ENCODE assay signal across 8 cellular contexts in the genomic region with DNA sequence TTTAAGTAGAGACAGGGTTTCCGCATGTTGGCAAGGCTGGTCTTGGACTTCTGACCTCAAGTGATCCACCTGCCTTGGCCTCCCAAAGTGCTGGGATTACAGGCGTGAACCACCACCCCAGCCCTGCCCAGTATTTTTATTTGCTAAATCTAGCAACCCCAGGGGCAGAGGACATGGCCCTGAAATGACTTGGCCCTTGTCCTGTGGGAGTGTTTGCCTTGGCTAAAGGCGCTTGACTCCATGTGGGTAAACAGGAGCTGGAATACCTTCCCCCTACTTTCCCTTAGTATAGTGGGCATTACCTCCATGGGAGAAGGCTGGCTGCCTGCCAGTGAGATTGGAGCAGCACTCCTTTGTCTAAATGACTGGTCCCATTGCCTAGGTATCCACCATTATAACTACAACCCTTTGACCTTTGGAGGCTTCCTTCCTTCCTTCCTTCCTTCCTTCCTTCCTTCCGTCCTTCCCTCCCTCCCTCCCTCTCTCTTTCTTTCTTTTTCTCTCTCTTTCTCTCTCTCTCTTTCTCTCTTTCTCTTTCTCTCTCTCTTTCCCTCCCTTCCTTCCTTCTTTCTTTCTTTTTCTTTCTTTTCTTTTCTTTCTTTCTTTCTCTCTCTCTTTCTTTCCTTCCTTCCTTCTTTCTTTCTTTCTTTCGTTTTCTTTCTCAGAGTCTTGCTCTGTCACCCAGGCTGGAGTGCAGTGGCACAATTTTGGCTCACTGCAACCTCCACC. TPM values are rescaled to one million over a fixed set of nuclear protein-coding genes. Genes with fewer than 3 reads are reported as not detected.
DNase-seq lines count a peak whose midpoint lies in the region; ATAC-seq, FAIRE-seq and TF ChIP-seq lines count a peak whose summit lies in the region.
"Not testable (repeated sequence)": the region's sequence is repeated elsewhere in the genome, so short reads cannot be mapped to it uniquely, and the experiment has no call there.

No MANE protein-coding gene starts in this region.

- not testable (repeated sequence) for H3K27me3 ChIP-seq in H1 (replicated peaks in 1 of 4; ENCODE audit: control insufficient read depth in 3 of 4, extremely low read depth in 1 of 4, insufficient read depth in 3 of 4, low read length in 3 of 4); lower lobe of right lung (ENCODE audit: low read depth); transverse colon

- intact Hi-C loops in lower lobe of right lung (cut with DNase I); transverse colon (cut with DNase I; ENCODE audit: low total_unique reads): not testable (repeated sequence)

- peak overlapping the region; percentile 66 for H3K4me3 Mint-ChIP-seq in T-helper 17 cell

- not testable (repeated sequence) for ATAC-seq in T-helper 17 cell
- peak; percentile 24 to 46 for ATAC-seq in lower lobe of right lung

- not testable (repeated sequence) for H3K9me3 ChIP-seq in T-helper 17 cell (ENCODE audit: control insufficient read depth, low read length, poor library complexity, severe bottlenecking); H1 (ENCODE audit: insufficient read depth in 2 of 2, low read depth in 1 of 2, low read length in 1 of 2); lower lobe of right lung; transverse colon

- H3K23me2 ChIP-seq in H1 (ENCODE audit: low read depth, low read length), result not testable (repeated sequence)

- not testable (repeated sequence) for H2AFZ ChIP-seq in H1 (ENCODE audit: low read length)

- not testable (repeated sequence) for H3K9ac ChIP-seq in H1 (replicated peaks in 1 of 4; ENCODE audit: extremely low read depth in 1 of 4, low read depth in 3 of 4, low read length in 3 of 4)

- DNase-seq in DMS53 (lab: John Stamatoyannopoulos, UW), result peak; percentile 48
- peak; percentile 82 for DNase-seq in NCI-H1092 (lab: John Stamatoyannopoulos, UW)
- peak; percentile 68 for DNase-seq in NCI-H2029 treated with DMSO at 0.1 percent for 48 hours (lab: John Stamatoyannopoulos, UW)
- peak; percentile 26 for DNase-seq in NCI-H82 (lab: John Stamatoyannopoulos, UW)
- DNase-seq in T-helper 17 cell; H1 (ENCODE audit: low read depth in 1 of 2, low spot score in 2 of 2); lower lobe of right lung: not testable (repeated sequence)
- peak; percentile 70 for DNase-seq in transverse colon

- H3K27me3 Mint-ChIP-seq in T-helper 17 cell, result not testable (repeated sequence)

- H3K27ac ChIP-seq in H1 (ENCODE audit: low read depth, low read length); lower lobe of right lung: not testable (repeated sequence)
- peak overlapping the region in 1 of 4 donors; percentile 20 for H3K27ac ChIP-seq in transverse colon

- not testable (repeated sequence) for H3K79me2 ChIP-seq in H1 (ENCODE audit: control insufficient read depth in 1 of 2, insufficient read depth in 2 of 2, low read length in 2 of 2)

- not testable (repeated sequence) for H3K79me1 ChIP-seq in H1 (ENCODE audit: low read depth, low read length)

- H3K4ac ChIP-seq in H1 (replicated peaks; ENCODE audit: insufficient read length, low read depth, low read length), result not testable (repeated sequence)

- H2AK5ac ChIP-seq in H1 (ENCODE audit: low read depth, low read length), result not testable (repeated sequence)

- not testable (repeated sequence) for H2BK12ac ChIP-seq in H1 (ENCODE audit: low read depth, low read length)

- TF ChIP-seq POLR2A in H1 (IDR thresholded peaks at IDR 0.05; ENCODE audit: control extremely low read depth in 1 of 2, low read depth in 2 of 2, low read length in 2 of 2); transverse colon (IDR thresholded peaks at IDR 0.05): not testable (repeated sequence)

- H3K56ac ChIP-seq in H1 (replicated peaks; ENCODE audit: insufficient read length, low read depth, low read length), result not testable (repeated sequence)

- not testable (repeated sequence) for TF ChIP-seq RAD21 in H1 (IDR thresholded peaks at IDR 0.05 in 1 of 2, conservative IDR thresholded peaks at IDR 0.05 in 1 of 2; ENCODE audit: low read depth in 2 of 2, low read length in 2 of 2)

- H3K27ac Mint-ChIP-seq in T-helper 17 cell, result not testable (repeated sequence)

- H4K20me1 ChIP-seq in H1 (replicated peaks in 1 of 2; ENCODE audit: control insufficient read depth in 1 of 2, insufficient read depth in 2 of 2, low read length in 2 of 2), result not testable (repeated sequence)

- not testable (repeated sequence) for H4K91ac ChIP-seq in H1 (replicated peaks; ENCODE audit: insufficient read length, low read length)

- H2BK5ac ChIP-seq in H1 (ENCODE audit: low read depth, low read length), result not testable (repeated sequence)

- CTCF ChIA-PET in H1 (lab: Charles Lee; ENCODE audit: partially characterized antibody), result interaction anchor here (0.6 to 1.2 kb wide), 3 partner anchors 11 to 157 kb away, joined by 3 to 4 read pairs (median 3); no protein-coding TSS in a partner anchor

- 0 out of 2 replicates have a peak overlapping the region, but pooled peaks have one; percentile 0 for H2BK15ac ChIP-seq in H1 (ENCODE audit: low read length)

- H3K18ac ChIP-seq in H1 (ENCODE audit: extremely low read depth, low read length), result not testable (repeated sequence)

- not testable (repeated sequence) for H3K36me3 Mint-ChIP-seq in T-helper 17 cell (ENCODE audit: low read depth)

- H3K4me1 ChIP-seq in H1 (replicated peaks in 1 of 4; ENCODE audit: control insufficient read depth in 3 of 4, insufficient read depth in 4 of 4, low read length in 3 of 4); lower lobe of right lung; transverse colon: not testable (repeated sequence)

- WGBS in H1 (ENCODE audit: extremely low coverage in 1 of 2, insufficient coverage in 1 of 2, insufficient read length in 1 of 2, insufficient replicate concordance in 2 of 2, low coverage in 1 of 2, low lambda C conversion rate in 2 of 2, missing lambda C conversion rate in 1 of 2), 2 experiments, result 76% methylated on average over 5 of the region's 5 CpGs; no CpG with 5 or more reads in 1 of the 2 experiments
- 60 to 80% methylated on average over 2 to 5 of the region's 5 CpGs for WGBS in transverse colon (ENCODE audit: low coverage in 1 of 2), 2 donors

- not testable (repeated sequence) for H3K14ac ChIP-seq in H1 (ENCODE audit: insufficient read length)

- POLR2A ChIA-PET in H1 (lab: Charles Lee; ENCODE audit: partially characterized antibody), result not testable (repeated sequence)

- not testable (repeated sequence) for H3K36me3 ChIP-seq in H1 (ENCODE audit: control insufficient read depth in 2 of 4, insufficient read depth in 4 of 4, low read length in 3 of 4); lower lobe of right lung; transverse colon

- H3K4me3 ChIP-seq in H1 (ENCODE audit: extremely low read depth in 1 of 4, insufficient read depth in 2 of 4, low read depth in 3 of 4, low read length in 4 of 4); lower lobe of right lung; transverse colon: not testable (repeated sequence)

- H2BK20ac ChIP-seq in H1 (ENCODE audit: low read length), result not testable (repeated sequence)

- H2BK120ac ChIP-seq in H1 (replicated peaks; ENCODE audit: low read depth, low read length), result not testable (repeated sequence)

- H4K5ac ChIP-seq in H1 (ENCODE audit: insufficient read length, low read depth, low read length), result not testable (repeated sequence)

- not testable (repeated sequence) for FAIRE-seq in H1 (lab: Jason Lieb, UNC)

- TF ChIP-seq CTCF in H1 (IDR thresholded peaks at IDR 0.05; ENCODE audit: control extremely low read depth in 1 of 3, insufficient read depth in 1 of 3, low read depth in 1 of 3, low read length in 3 of 3); lower lobe of right lung (IDR thresholded peaks at IDR 0.05); transverse colon (IDR thresholded peaks at IDR 0.05): not testable (repeated sequence)

- peaks cover 11% of the 10 kb centered on the region for H3K4me1 Mint-ChIP-seq in T-helper 17 cell

- in situ Hi-C loops in transverse colon (cut with MboI; ENCODE audit: low pct_ligation_motif_present in 1 of 4, low pct_unique_long_range_greater_than_20kb in 1 of 4, low sequenced_read_pairs in 3 of 4), result loop anchor here in 1 of 4 donors (25.0 kb wide), 1 partner anchor 186 kb away; no protein-coding TSS in a partner anchor

- not testable (repeated sequence) for H4K8ac ChIP-seq in H1 (ENCODE audit: extremely low read depth, insufficient read depth, low read length)

- not testable (repeated sequence) for TF ChIP-seq EP300 in H1 (IDR thresholded peaks at IDR 0.05; ENCODE audit: borderline replicate concordance in 1 of 2, low read depth in 2 of 2, low read length in 2 of 2); transverse colon (IDR thresholded peaks at IDR 0.05; ENCODE audit: low read depth)

- not testable (repeated sequence) for H3K4me2 ChIP-seq in H1 (ENCODE audit: insufficient read depth in 1 of 2, low read depth in 2 of 2, low read length in 2 of 2)

- H3K23ac ChIP-seq in H1 (ENCODE audit: insufficient read length), result not testable (repeated sequence)

RNA-seq across cellular contexts. Expression of a gene that starts 15.5 kb away (rescaled TPM):
- 10 to 100 TPM; 16.9 to 27.3 TPM for total RNA-seq in T-helper 17 cell
- total RNA-seq in H1 (2021; fragmentation: NEBNext Ultra II Directional; extraction: Animal tissue kit (Norgen Biotek cat#: 25700)), result 7.7 and 7.8 TPM in 2 replicates
- 14.4 and 15.2 TPM in 2 replicates for polyA plus RNA-seq in H1 (2011; rRNA removed)
- polyA plus RNA-seq in H1 (2011; cell fraction: cytosol; rRNA removed), result 8.9 TPM
- polyA plus RNA-seq in H1 (2011; cell fraction: nucleus; rRNA removed), result 14.7 TPM
- 8.3 to 9.9 TPM (median 8.7 TPM) in 4 replicates for polyA plus RNA-seq in H1 (2012, experiment 1 of 2)
- 6.4 TPM for polyA plus RNA-seq in H1 (2012, experiment 2 of 2)
- 5.7 TPM for polyA plus RNA-seq in H1 (2013, experiment 1 of 2)
- 7.0 TPM for polyA plus RNA-seq in H1 (2013, experiment 2 of 2)
- polyA minus RNA-seq in H1 (2011; rRNA and poly(A)+ RNA removed), result 7.1 and 9.0 TPM in 2 replicates
- polyA minus RNA-seq in H1 (2011; cell fraction: cytosol; rRNA and poly(A)+ RNA removed), result 4.8 TPM
- polyA minus RNA-seq in H1 (2011; cell fraction: nucleus; rRNA and poly(A)+ RNA removed), result 6.1 TPM
- total RNA-seq in lower lobe of right lung, result 20.4 TPM
- 1 to 10 TPM; 2.4 to 6.8 (median 4.3) TPM for total RNA-seq in transverse colon

RNA-seq across cellular contexts. Expression of a gene that starts 57.7 kb away (rescaled TPM):
- total RNA-seq in T-helper 17 cell (10 to 100 TPM; 90.3 to 96.6 TPM), lower lobe of right lung (30.3 TPM), transverse colon (10 to 100 TPM; 24.9 to 75.6 (median 37.8) TPM)
- 12.8 and 14.0 TPM in 2 replicates for total RNA-seq in H1 (2021; fragmentation: NEBNext Ultra II Directional; extraction: Animal tissue kit (Norgen Biotek cat#: 25700))
- 13.2 and 16.3 TPM in 2 replicates for polyA plus RNA-seq in H1 (2011; rRNA removed)
- polyA plus RNA-seq in H1 (2011; cell fraction: cytosol; rRNA removed), result 10.4 TPM
- polyA plus RNA-seq in H1 (2011; cell fraction: nucleus; rRNA removed), result 16.7 TPM
- polyA plus RNA-seq in H1 (2012, experiment 1 of 2), result 9.3 to 13.5 TPM (median 11.9 TPM) in 4 replicates
- 13.0 TPM for polyA plus RNA-seq in H1 (2012, experiment 2 of 2)
- polyA plus RNA-seq in H1 (2013, experiment 1 of 2), result 9.4 TPM
- polyA plus RNA-seq in H1 (2013, experiment 2 of 2), result 9.6 TPM
- 9.7 and 11.7 TPM in 2 replicates for polyA minus RNA-seq in H1 (2011; rRNA and poly(A)+ RNA removed)
- polyA minus RNA-seq in H1 (2011; cell fraction: cytosol; rRNA and poly(A)+ RNA removed), result 8.3 TPM
- 9.7 TPM for polyA minus RNA-seq in H1 (2011; cell fraction: nucleus; rRNA and poly(A)+ RNA removed)
